ENCODE assay signal across 1 cellular context in genomic region chr10:104318810-104319684, GRCh38.
TF ChIP-seq lines count a peak whose summit lies in the region.

No MANE protein-coding gene starts in this region.

TF ChIP-seq in WTC11, 78 proteins besides CTCF, POLR2A, EP300 and RAD21 (continued from another document):
- TF ChIP-seq ZNF512 (CRISPR knock-in tag; IDR thresholded peaks at IDR 0.05; ENCODE audit: borderline replicate concordance) = no peak
- no peak for TF ChIP-seq E2F1 (CRISPR knock-in tag; IDR thresholded peaks at IDR 0.05)
- no peak for TF ChIP-seq ZNF219 (CRISPR knock-in tag; IDR thresholded peaks at IDR 0.05; ENCODE audit: borderline replicate concordance)
- TF ChIP-seq HMGXB4 (CRISPR knock-in tag; IDR thresholded peaks at IDR 0.05) = no peak
- TF ChIP-seq CDX4 (CRISPR knock-in tag; IDR thresholded peaks at IDR 0.05; ENCODE audit: borderline replicate concordance) = no peak
- no peak for TF ChIP-seq TP53 (CRISPR knock-in tag; IDR thresholded peaks at IDR 0.05)
